ENCODE assay signal across 26 cellular contexts in genomic region chr2:9695916-9696315, GRCh38.
A peak's percentile ranks its signal among the peaks of the same experiment; 100 is the strongest.
DNase-seq lines count a peak whose midpoint lies in the region; ATAC-seq, FAIRE-seq and TF ChIP-seq lines count a peak whose summit lies in the region.
"Had no signal": no experiment of that assay in that cellular context is flagged by ENCODE, and none has a peak within 500 bp of the region (broad histone marks: within the 10 kb centered on the region; RNA-seq: fewer than 3 reads in every experiment).

No MANE protein-coding gene starts in this region.

- H3K27me3 Mint-ChIP-seq in GM23338 (ENCODE audit: insufficient read depth, low read depth, poor library complexity), result peaks cover 2% of the 10 kb centered on the region
- H3K27me3 Mint-ChIP-seq in activated T-cell treated with anti-CD3 and anti-CD28 coated beads, Interleukin-2, amount 50 U/mL, for 4 hours (ENCODE audit: low read depth), result no peaks in the 10 kb centered on the region
- H3K27me3 Mint-ChIP-seq: CD4-positive, alpha-beta T cell had no signal

- H3K4ac ChIP-seq in mesendoderm (ENCODE audit: low read depth, low read length), result no peak overlapping the region

- H4K8ac ChIP-seq in mesendoderm (ENCODE audit: low read depth, low read length), result no peak overlapping the region

- no peak overlapping the region for H2AK5ac ChIP-seq in mesendoderm (ENCODE audit: low read length)

- H3K79me2 ChIP-seq in GM23338 (replicated peaks; ENCODE audit: insufficient read depth) (no peaks in the 10 kb centered on the region), endothelial cell of umbilical vein (ENCODE audit: control insufficient read depth, insufficient read depth, low read length) (no peaks in the 10 kb centered on the region), parathyroid adenoma (no peaks in the 10 kb centered on the region), mesendoderm (ENCODE audit: control insufficient read depth, insufficient read depth, low read length) (no peaks in the 10 kb centered on the region)

- TF ChIP-seq RAD21 in A549 (conservative IDR thresholded peaks at IDR 0.05 in 1 of 2, IDR thresholded peaks at IDR 0.05 in 1 of 2), result no peak

- no peak for TF ChIP-seq CTCF in A549 (IDR thresholded peaks at IDR 0.05)
- TF ChIP-seq CTCF in GM23338 (conservative IDR thresholded peaks at IDR 0.05; ENCODE audit: low read depth in 2 of 2), result no peak
- TF ChIP-seq CTCF in endothelial cell of umbilical vein (IDR thresholded peaks at IDR 0.05; ENCODE audit: extremely low read depth in 1 of 2, insufficient read depth in 1 of 2, low read depth in 1 of 2, low read length in 2 of 2), result no peak
- TF ChIP-seq CTCF in parathyroid adenoma (IDR thresholded peaks at IDR 0.05), result no peak

- H2BK120ac ChIP-seq in mesendoderm (ENCODE audit: low read depth, low read length), result no peak overlapping the region

- no peak overlapping the region for H3K4me3 Mint-ChIP-seq in GM23338
- no peak overlapping the region for H3K4me3 Mint-ChIP-seq in activated T-cell treated with anti-CD3 and anti-CD28 coated beads, Interleukin-2, amount 50 U/mL, for 4 hours
- H3K4me3 Mint-ChIP-seq: CD4-positive, alpha-beta T cell; IgD-negative memory B cell had no signal

- H3K4me3 ChIP-seq in A549, result no peak overlapping the region
- H3K4me3 ChIP-seq in GM23338, result no peak overlapping the region
- H3K4me3 ChIP-seq in endothelial cell of umbilical vein (replicated peaks in 1 of 3; ENCODE audit: insufficient read depth in 1 of 3, low read depth in 1 of 3, low read length in 3 of 3), result no peak overlapping the region
- H3K4me3 ChIP-seq in parathyroid adenoma (ENCODE audit: low read depth, low read length), result no peak overlapping the region
- no peak overlapping the region for H3K4me3 ChIP-seq in mesendoderm (ENCODE audit: low read length)
- H3K4me3 ChIP-seq: BLaER1 treated with 17β-estradiol and CSF1 and Interleukin-3, amounts not matched to agents 10 nM and 100 nM; SJSA1 had no signal

- H3K4me1 ChIP-seq in A549 (peaks cover 34% of the 10 kb centered on the region), GM23338 (ENCODE audit: insufficient read depth) (peaks cover 6% of the 10 kb centered on the region; the same call in 1 of the 2 replicates), endothelial cell of umbilical vein (ENCODE audit: control insufficient read depth, extremely low read depth, insufficient read depth, low read length) (no peaks in the 10 kb centered on the region), parathyroid adenoma (no peaks in the 10 kb centered on the region), mesendoderm (ENCODE audit: control insufficient read depth, low read depth, low read length) (no peaks in the 10 kb centered on the region)

- peak in 1 of 2 experiments; percentile 48 for DNase-seq in A549 (ENCODE audit: low read depth in 1 of 2, low spot score in 1 of 2)
- DNase-seq in GM23338 (ENCODE audit: low spot score), result no peak
- DNase-seq in endothelial cell of umbilical vein (ENCODE audit: low read depth, low spot score), result no peak
- no peak for DNase-seq in mesendoderm
- DNase-seq in NCI-H526 (lab: John Stamatoyannopoulos, UW), result no peak
- DNase-seq in activated T-cell treated with anti-CD3 and anti-CD28 coated beads, Interleukin-2, amount 50 U/mL, for 4 hours, result no peak
- no peak for DNase-seq in NCI-H1417 (lab: John Stamatoyannopoulos, UW)
- DNase-seq: AML-193; CD4-positive, alpha-beta T cell; DND-41; Karpas-422; NCI-H1092 treated with DMSO at 0.1 percent for 48 hours; NCI-H1436 treated with DMSO at 0.1 percent for 48 hours; NCI-H1930; NCI-H2107; NCI-H446 treated with DMSO at 0.1 percent for 48 hours; NCI-H526 treated with DMSO at 0.1 percent for 48 hours; Right ventricle myocardium superior; RPMI8226 had no signal

- no peak overlapping the region; the same call in 2 of the 3 replicates for H3K4me2 ChIP-seq in A549
- no peak overlapping the region for H3K4me2 ChIP-seq in GM23338
- no peak overlapping the region for H3K4me2 ChIP-seq in endothelial cell of umbilical vein (ENCODE audit: insufficient read depth, low read length)
- H3K4me2 ChIP-seq in parathyroid adenoma (ENCODE audit: low read length), result no peak overlapping the region
- no peak overlapping the region for H3K4me2 ChIP-seq in mesendoderm (ENCODE audit: low read length)
- H3K4me2 ChIP-seq: BLaER1 treated with 17β-estradiol and CSF1 and Interleukin-3, amounts not matched to agents 10 nM and 100 nM had no signal

- no peak overlapping the region for H4K5ac ChIP-seq in mesendoderm (ENCODE audit: low read length)

- no peaks in the 10 kb centered on the region for H4K20me1 ChIP-seq in GM23338 (replicated peaks; ENCODE audit: insufficient read depth)
- H4K20me1 ChIP-seq in endothelial cell of umbilical vein (replicated peaks; ENCODE audit: control insufficient read depth, extremely low read depth, insufficient read depth, low read length), result no peaks in the 10 kb centered on the region
- H4K20me1 ChIP-seq: BLaER1 treated with 17β-estradiol and CSF1 and Interleukin-3, amounts not matched to agents 10 nM and 100 nM had no signal

- H3K36me3 Mint-ChIP-seq in GM23338 (ENCODE audit: low read depth), result no peaks in the 10 kb centered on the region
- H3K36me3 Mint-ChIP-seq in activated T-cell treated with anti-CD3 and anti-CD28 coated beads, Interleukin-2, amount 50 U/mL, for 4 hours (ENCODE audit: insufficient read depth), result no peaks in the 10 kb centered on the region
- H3K36me3 Mint-ChIP-seq: IgD-negative memory B cell had no signal

- no peak overlapping the region for H2BK15ac ChIP-seq in mesendoderm (replicated peaks; ENCODE audit: low read depth)

- intact Hi-C loops in endothelial cell of umbilical vein (cut with micrococcal nuclease), result no loop called here

- dilution Hi-C loops in endothelial cell of umbilical vein (cut with MboI; ENCODE audit: extremely low pct_ligation_motif_present, low sequenced_read_pairs), result no loop called here

- H3K27ac ChIP-seq in A549 (peak overlapping the region; percentile 6 to 10; a peak in 1 of 6 replicates), GM23338 (ENCODE audit: low read depth) (no peak overlapping the region), endothelial cell of umbilical vein (ENCODE audit: insufficient read depth, low read depth, low read length) (no peak overlapping the region), parathyroid adenoma (no peak overlapping the region), mesendoderm (ENCODE audit: low read depth, low read length) (no peak overlapping the region)
- H3K27ac ChIP-seq: SJSA1 had no signal

- H3K9me1 ChIP-seq in endothelial cell of umbilical vein (replicated peaks; ENCODE audit: control insufficient read depth, extremely low read depth, insufficient read depth, low read length), result no peaks in the 10 kb centered on the region

- WGBS in A549 (ENCODE audit: missing lambda C conversion rate), result 73% methylated on average over 7 of the region's 7 CpGs
- WGBS in mesendoderm (ENCODE audit: extremely low coverage, insufficient coverage, low lambda C conversion rate), result no CpG with 5 or more reads among the region's 7 CpGs

- H3K79me1 ChIP-seq in mesendoderm (ENCODE audit: low read length), result no peaks in the 10 kb centered on the region

- CTCF ChIA-PET in A549 (lab: Yijun Ruan, JAX) (interaction anchor here (0.7 to 1.8 kb wide), 7 partner anchors 9 to 85 kb away, joined by 3 to 9 read pairs (median 3); no protein-coding TSS in a partner anchor), endothelial cell of umbilical vein (lab: Charles Lee) (interaction anchor here (1.0 to 1.4 kb wide), 3 partner anchors 18 to 24 kb away, joined by 3 read pairs; no protein-coding TSS in a partner anchor)

- peaks cover 17% of the 10 kb centered on the region for H3K4me1 Mint-ChIP-seq in GM23338
- H3K4me1 Mint-ChIP-seq in activated T-cell treated with anti-CD3 and anti-CD28 coated beads, Interleukin-2, amount 50 U/mL, for 4 hours (ENCODE audit: low read depth), result peaks cover 38% of the 10 kb centered on the region

- no peak overlapping the region for H2BK5ac ChIP-seq in mesendoderm (ENCODE audit: low read length)

- BruUV-seq in endothelial cell of umbilical vein (replicated peaks; lab: Mats Ljungman, UMichigan), result no TSS peak

- no peak for TF ChIP-seq EP300 in A549 (IDR thresholded peaks at IDR 0.05)

- no peaks in the 10 kb centered on the region for H3K36me3 ChIP-seq in GM23338 (ENCODE audit: insufficient read depth)
- no peaks in the 10 kb centered on the region for H3K36me3 ChIP-seq in endothelial cell of umbilical vein (ENCODE audit: control insufficient read depth in 2 of 2, extremely low read depth in 1 of 2, insufficient read depth in 2 of 2, low read length in 2 of 2)
- H3K36me3 ChIP-seq in parathyroid adenoma (ENCODE audit: control insufficient read depth, insufficient read depth, low read length), result no peaks in the 10 kb centered on the region
- H3K36me3 ChIP-seq in mesendoderm (ENCODE audit: control insufficient read depth, insufficient read depth, low read length), result no peaks in the 10 kb centered on the region
- H3K36me3 ChIP-seq: BLaER1 treated with 17β-estradiol and CSF1 and Interleukin-3, amounts not matched to agents 10 nM and 100 nM; SJSA1 had no signal

- H3K27ac Mint-ChIP-seq in GM23338, result no peak overlapping the region
- H3K27ac Mint-ChIP-seq: CD4-positive, alpha-beta T cell; IgD-negative memory B cell had no signal

- no peak overlapping the region for H3K18ac ChIP-seq in mesendoderm (ENCODE audit: low read length)

- FAIRE-seq in A549 (lab: Jason Lieb, UNC) (no peak), endothelial cell of umbilical vein (lab: Jason Lieb, UNC) (peak; percentile 43)
- FAIRE-seq: A204.1, GM12892 had no signal

- H3K27me3 ChIP-seq in GM23338 (ENCODE audit: insufficient read depth), result no peaks in the 10 kb centered on the region
- H3K27me3 ChIP-seq in endothelial cell of umbilical vein (ENCODE audit: control insufficient read depth in 2 of 2, insufficient read depth in 2 of 2, low read length in 2 of 2), result no peaks in the 10 kb centered on the region
- no peaks in the 10 kb centered on the region for H3K27me3 ChIP-seq in parathyroid adenoma (ENCODE audit: control insufficient read depth, insufficient read depth, low read length)
- no peaks in the 10 kb centered on the region for H3K27me3 ChIP-seq in mesendoderm (ENCODE audit: insufficient read depth, low read length, poor library complexity)
- H3K27me3 ChIP-seq: BLaER1 treated with 17β-estradiol and CSF1 and Interleukin-3, amounts not matched to agents 10 nM and 100 nM; SJSA1 had no signal

- no peaks in the 10 kb centered on the region for H3K9me2 ChIP-seq in GM23338 (ENCODE audit: insufficient read depth)

- POLR2A ChIA-PET in A549 (lab: Yijun Ruan, JAX) (no interaction called here), endothelial cell of umbilical vein (lab: Charles Lee) (no interaction called here)

- no peak overlapping the region for H3K23ac ChIP-seq in mesendoderm (ENCODE audit: low read length)

- H3K9me3 ChIP-seq in A549 (no peaks in the 10 kb centered on the region), endothelial cell of umbilical vein (replicated peaks; ENCODE audit: control insufficient read depth, insufficient read depth, low read length) (no peaks in the 10 kb centered on the region), parathyroid adenoma (ENCODE audit: control insufficient read depth, low read length) (no peaks in the 10 kb centered on the region)
- H3K9me3 ChIP-seq: SJSA1 had no signal

- no peaks in the 10 kb centered on the region for H3K9me3 Mint-ChIP-seq in GM23338
- H3K9me3 Mint-ChIP-seq in activated T-cell treated with anti-CD3 and anti-CD28 coated beads, Interleukin-2, amount 50 U/mL, for 4 hours, result peaks cover 1% of the 10 kb centered on the region
- H3K9me3 Mint-ChIP-seq: CD4-positive, alpha-beta T cell had no signal

- no peak overlapping the region for H3K56ac ChIP-seq in mesendoderm (ENCODE audit: low read length)

- H2AFZ ChIP-seq in GM23338, result peak overlapping the region; percentile 7; the same call in 1 of the 2 replicates
- H2AFZ ChIP-seq in endothelial cell of umbilical vein (ENCODE audit: low read depth, low read length), result no peak overlapping the region
- peak overlapping the region; percentile 9 for H2AFZ ChIP-seq in parathyroid adenoma

- no peak overlapping the region for H3K9ac ChIP-seq in endothelial cell of umbilical vein (replicated peaks; ENCODE audit: extremely low read depth, insufficient read depth, low read length)
- H3K9ac ChIP-seq in parathyroid adenoma, result no peak overlapping the region
- H3K9ac ChIP-seq in mesendoderm (ENCODE audit: low read length), result no peak overlapping the region
- H3K9ac ChIP-seq: BLaER1 treated with 17β-estradiol and CSF1 and Interleukin-3, amounts not matched to agents 10 nM and 100 nM had no signal

- TF ChIP-seq POLR2A in A549 (IDR thresholded peaks at IDR 0.05; ENCODE audit: low read length) (no peak), endothelial cell of umbilical vein (IDR thresholded peaks at IDR 0.05; ENCODE audit: low read depth, low read length) (no peak)

- peak in 1 of 2 experiments; percentile 15; a peak in 3 of 6 replicates for ATAC-seq in A549
- no peak for ATAC-seq in GM23338
- no peak for ATAC-seq in activated T-cell treated with anti-CD3 and anti-CD28 coated beads, Interleukin-2, amount 50 U/mL, for 4 hours
- ATAC-seq: HCT116 had no signal

- no peaks in the 10 kb centered on the region for H3F3A ChIP-seq in GM23338 (replicated peaks; ENCODE audit: low read depth)

Comparison
In these comparisons a context has a peak if more than half of its experiments do, and no peak if none do; other contexts are left out.
1. H3K27ac ChIP-seq: peak in A549 (2 of 2); none in GM23338 (single experiment), endothelial cell of umbilical vein (single experiment), parathyroid adenoma (single experiment) and mesendoderm (single experiment).